ENCODE assay signal across 7 cellular contexts in genomic region chr11:65870706-65871681, GRCh38. TPM values are rescaled to one million over a fixed set of nuclear protein-coding genes. Genes with fewer than 3 reads are reported as not detected.
A peak's percentile ranks its signal among the peaks of the same experiment; 100 is the strongest.
DNase-seq lines count a peak whose midpoint lies in the region; ATAC-seq lines count a peak whose summit lies in the region.
"Had no signal": no experiment of that assay in that cellular context is flagged by ENCODE, and none has a peak within 500 bp of the region (broad histone marks: within the 10 kb centered on the region; RNA-seq: fewer than 3 reads in every experiment).

No MANE protein-coding gene starts in this region.

- peak overlapping the region; percentile 8 to 32 for H3K4me3 Mint-ChIP-seq in stimulated activated naive B cell treated with anti-CD40 and anti-IgM and Interleukin-4, amounts not matched to agents 10 μg/mL and 1 μg/mL and 100 μg/mL, for 72 hours

- H3K4me1 ChIP-seq in esophagus (ENCODE audit: control insufficient read depth in 2 of 2, insufficient read depth in 2 of 2, low read length in 1 of 2) = peaks cover 0 to 3% of the 10 kb centered on the region in 2 donors

- peaks cover 23 to 28% of the 10 kb centered on the region in 2 donors for H3K4me1 Mint-ChIP-seq in stimulated activated naive B cell treated with anti-CD40 and anti-IgM and Interleukin-4, amounts not matched to agents 10 μg/mL and 1 μg/mL and 100 μg/mL, for 72 hours

- H3K4me3 ChIP-seq in esophagus (ENCODE audit: low read depth in 1 of 2, low read length in 2 of 2) = no peak overlapping the region

- H3K36me3 Mint-ChIP-seq in stimulated activated naive B cell treated with anti-CD40 and anti-IgM and Interleukin-4, amounts not matched to agents 10 μg/mL and 1 μg/mL and 100 μg/mL, for 72 hours = peaks cover 15 to 22% of the 10 kb centered on the region in 2 donors

- peaks cover 0 to 8% of the 10 kb centered on the region in 2 donors for H3K27me3 Mint-ChIP-seq in stimulated activated naive B cell treated with anti-CD40 and anti-IgM and Interleukin-4, amounts not matched to agents 10 μg/mL and 1 μg/mL and 100 μg/mL, for 72 hours

- H3K27me3 ChIP-seq in esophagus (ENCODE audit: control insufficient read depth in 1 of 2, insufficient read depth in 2 of 2, low read length in 2 of 2) = no peaks in the 10 kb centered on the region

- no peaks in the 10 kb centered on the region for H3K9me3 Mint-ChIP-seq in stimulated activated naive B cell treated with anti-CD40 and anti-IgM and Interleukin-4, amounts not matched to agents 10 μg/mL and 1 μg/mL and 100 μg/mL, for 72 hours

- H3K36me3 ChIP-seq in esophagus (ENCODE audit: control insufficient read depth in 2 of 2, insufficient read depth in 2 of 2, low read length in 1 of 2) = peaks cover 0 to 8% of the 10 kb centered on the region in 2 donors

- peak overlapping the region; percentile 70 for H3K27ac Mint-ChIP-seq in stimulated activated naive B cell treated with anti-CD40 and anti-IgM and Interleukin-4, amounts not matched to agents 10 μg/mL and 1 μg/mL and 100 μg/mL, for 72 hours

- DNase-seq in NCI-H2081 (lab: John Stamatoyannopoulos, UW) = peak; percentile 19 to 25
- DNase-seq in NCI-H2081 treated with DMSO at 0.1 percent for 48 hours (lab: John Stamatoyannopoulos, UW) = no peak
- no peak for DNase-seq in stimulated activated naive B cell treated with anti-CD40 and anti-IgM and Interleukin-4, amounts not matched to agents 10 μg/mL and 1 μg/mL and 100 μg/mL, for 72 hours
- DNase-seq: stimulated activated naive CD8-positive, alpha-beta T cell treated with anti-CD3 and anti-CD28 coated beads, Interleukin-15, Interleukin-2, amounts not matched to agents 100 U/mL and 50 U/mL, for 24 hours had no signal

- no peaks in the 10 kb centered on the region for H3K9me3 ChIP-seq in esophagus (ENCODE audit: control insufficient read depth in 2 of 2, insufficient read depth in 1 of 2, low read depth in 1 of 2, low read length in 1 of 2)

- peak overlapping the region; percentile 12 to 78 for H3K27ac ChIP-seq in esophagus (ENCODE audit: low read depth in 2 of 2, low read length in 1 of 2)

- peak in 1 of 2 donors; percentile 2 for ATAC-seq in stimulated activated naive B cell treated with anti-CD40 and anti-IgM and Interleukin-4, amounts not matched to agents 10 μg/mL and 1 μg/mL and 100 μg/mL, for 72 hours (replicated peaks)
- ATAC-seq in GM18520 (IDR thresholded peaks at IDR 0.05; ENCODE audit: unreplicated experiment) = no peak
- no peak for ATAC-seq in activated CD4-positive, CD25-positive, alpha-beta regulatory T cell treated with anti-CD3 and anti-CD28 coated beads, Interleukin-2, amount 50 U/mL, for 24 hours
- ATAC-seq: stimulated activated naive CD8-positive, alpha-beta T cell treated with anti-CD3 and anti-CD28 coated beads, Interleukin-15, Interleukin-2, amounts not matched to agents 100 U/mL and 50 U/mL, for 24 hours had no signal

- 69 to 71% methylated on average over 24 of the region's 24 CpGs for WGBS in esophagus, 2 donors

RNA-seq across cellular contexts. Expression of gene EFEMP2, which starts 1.6 kb away (rescaled TPM):
- polyA plus RNA-seq in esophagus = 10 to 100 TPM in 1 of 2 donors, 1 to 10 TPM in 1; 9.2 to 13.1 TPM

RNA-seq across cellular contexts. Expression of gene CTSW, which starts 8.6 kb away (rescaled TPM):
- polyA plus RNA-seq in esophagus = 1 to 10 TPM; 1.3 to 1.7 TPM

RNA-seq across cellular contexts. Expression of gene MUS81, which starts 10.8 kb away (rescaled TPM):
- polyA plus RNA-seq in esophagus = 10 to 100 TPM; 32.1 to 48.0 TPM

RNA-seq across cellular contexts. Expression of gene CFL1, which starts 13.0 kb away (rescaled TPM):
- 100 to 1,000 TPM; 361 to 694 TPM for polyA plus RNA-seq in esophagus

RNA-seq across cellular contexts. Expression of gene FIBP, which starts 17.3 kb away (rescaled TPM):
- polyA plus RNA-seq in esophagus = 10 to 100 TPM; 20.7 to 38.1 TPM

Comparison
In these comparisons a context has a peak if more than half of its experiments do, and no peak if none do; other contexts are left out.
1. DNase-seq: peak in NCI-H2081 (2 of 2); none in NCI-H2081 treated with DMSO at 0.1 percent for 48 hours (single experiment) and stimulated activated naive B cell treated with anti-CD40 and anti-IgM and Interleukin-4, amounts not matched to agents 10 μg/mL and 1 μg/mL and 100 μg/mL, for 72 hours (single experiment).